23 cellular contexts compared by ENCODE assay signal in genomic region chr20:60780388-60781025, GRCh38.
"Had no signal": no experiment of that assay in that cellular context is flagged by ENCODE, and none has a peak within 500 bp of the region (broad histone marks: within the 10 kb centered on the region; RNA-seq: fewer than 3 reads in every experiment).

No MANE protein-coding gene starts in this region.

- H3K27me3 ChIP-seq: esophagus muscularis mucosa, foreskin keratinocyte, gastroesophageal sphincter, hepatocyte, left lung had no signal

- H3K36me3 ChIP-seq: esophagus muscularis mucosa, gastroesophageal sphincter, heart left ventricle, left lung, lower lobe of right lung had no signal

- H3K79me2 ChIP-seq: hepatocyte had no signal

- H3K4me1 ChIP-seq: foreskin keratinocyte, heart left ventricle, left lung, lower lobe of right lung had no signal

- H3K9me3 ChIP-seq: left lung, lower lobe of right lung had no signal

- H3K4me3 ChIP-seq: coronary artery, dorsolateral prefrontal cortex, esophagus muscularis mucosa, gastroesophageal sphincter, heart left ventricle, hepatocyte, left lung, lower lobe of right lung had no signal

- ATAC-seq: foreskin keratinocyte; gastroesophageal sphincter; heart left ventricle; left cardiac atrium; left lung; left ventricle myocardium superior; lower lobe of right lung; naive thymus-derived CD4-positive, alpha-beta T cell had no signal

- H2AFZ ChIP-seq: hepatocyte had no signal

- FAIRE-seq: colon, endothelial cell of umbilical vein, frontal cortex, keratinocyte had no signal

- DNase-seq: dermis blood vessel endothelial cell; dorsolateral prefrontal cortex; effector CD4-positive, alpha-beta T cell; effector memory CD4-positive, alpha-beta T cell; foreskin keratinocyte; heart left ventricle; hypothalamus; immature natural killer cell; left cardiac atrium; left lung; left ventricle myocardium superior; lower lobe of right lung; mesendoderm; midbrain; naive thymus-derived CD4-positive, alpha-beta T cell had no signal

- H3K4me2 ChIP-seq: hepatocyte had no signal

- H3K27ac ChIP-seq: coronary artery, dorsolateral prefrontal cortex, esophagus muscularis mucosa, foreskin keratinocyte, gastroesophageal sphincter, heart left ventricle, hepatocyte, left lung, lower lobe of right lung had no signal
